ENCODE assay signal across 8 cellular contexts in genomic region chr3:48435774-48436476, GRCh38. TPM values are rescaled to one million over a fixed set of nuclear protein-coding genes. Genes with fewer than 3 reads are reported as not detected.
DNase-seq lines count a peak whose midpoint lies in the region; ATAC-seq and TF ChIP-seq lines count a peak whose summit lies in the region.

No MANE protein-coding gene starts in this region.

- WGBS in H9 (ENCODE audit: extremely low coverage, insufficient read length, low lambda C conversion rate), result no CpG with 5 or more reads among the region's 7 CpGs

- H3K56ac ChIP-seq in H9 (ENCODE audit: insufficient read length, low read depth, low read length), result no peak overlapping the region

- CTCF ChIA-PET in BJ (lab: Yijun Ruan, JAX), result interaction anchor here (0.5 to 7.6 kb wide), 70 partner anchors 11 to 394 kb away, joined by 3 to 263 read pairs (median 4); partner anchors contain the start of genes ATRIP, CAMP, CDC25A and ZNF589

- H3K36me3 ChIP-seq in BJ (ENCODE audit: control insufficient read depth, insufficient read depth, low read length) (0 out of 2 replicates have a peak, but pooled peaks cover 2% of the 10 kb centered on the region), lower lobe of right lung (peaks cover 14% of the 10 kb centered on the region)

- no peaks in the 10 kb centered on the region for H3K9me3 Mint-ChIP-seq in H9

- H3K4ac ChIP-seq in H9 (ENCODE audit: low read depth, low read length), result no peak overlapping the region

- H2BK5ac ChIP-seq in H9 (ENCODE audit: insufficient read length, low read length), result no peak overlapping the region

- H3K4me1 ChIP-seq in H9 (ENCODE audit: insufficient read depth, low read length) (peaks cover 3% of the 10 kb centered on the region; the same call in 1 of the 2 replicates), lower lobe of right lung (peaks cover 35% of the 10 kb centered on the region)

- no peak overlapping the region for H3K18ac ChIP-seq in H9 (ENCODE audit: insufficient read length, low read depth, low read length)

- H4K20me1 ChIP-seq in H9 (ENCODE audit: control insufficient read depth, insufficient read depth, insufficient read length), result no peaks in the 10 kb centered on the region

- H2AFZ ChIP-seq in H9 (ENCODE audit: low read length), result no peak overlapping the region

- TF ChIP-seq CTCF in BJ (IDR thresholded peaks at IDR 0.05; ENCODE audit: insufficient read depth, low read depth, low read length), result peak; percentile 99
- peak; percentile 100 for TF ChIP-seq CTCF in H9 (conservative IDR thresholded peaks at IDR 0.05)
- peak; percentile 99 for TF ChIP-seq CTCF in lower lobe of right lung (IDR thresholded peaks at IDR 0.05)

- no peak overlapping the region for H2BK120ac ChIP-seq in H9 (ENCODE audit: low read depth, low read length, poor library complexity, severe bottlenecking)

- DNase-seq in BJ (ENCODE audit: low read depth) (no peak), H9 (peak; percentile 92), NCI-H774 (lab: John Stamatoyannopoulos, UW) (peak; percentile 36), lower lobe of right lung (peak; percentile 87)
- DNase-seq in activated CD4-positive, alpha-beta T cell treated with anti-CD3 and anti-CD28 coated beads, Interleukin-2, amount 50 U/mL, for 48 hours, result peak; percentile 85 to 89
- peak; percentile 79 for DNase-seq in effector CD8-positive, alpha-beta T cell (lab: John Stamatoyannopoulos, UW)
- peak; percentile 64 to 75 (median 73) for DNase-seq in stimulated activated CD4-positive, alpha-beta T cell treated with anti-CD3 and anti-CD28 coated beads, TNF-alpha, amount 100 ng/mL, for 4 hours (ENCODE audit: low read depth in 3 of 3)

- H4K91ac ChIP-seq in H9 (ENCODE audit: insufficient read length, low read depth, low read length), result no peak overlapping the region

- H3K4me1 Mint-ChIP-seq in H9, result peaks cover 25 to 29% of the 10 kb centered on the region in 2 experiments

- H3K27ac Mint-ChIP-seq in H9, result no peak overlapping the region

- no peak overlapping the region for H2BK12ac ChIP-seq in H9 (ENCODE audit: insufficient read length, low read depth, low read length)

- peaks cover 21 to 51% (median 38%) of the 10 kb centered on the region in 3 experiments; a peak in 6 of 7 replicates for H3K36me3 Mint-ChIP-seq in H9 (ENCODE audit: insufficient read depth in 1 of 3, low read depth in 3 of 3)

- POLR2A ChIA-PET in BJ (lab: Charles Lee), result no interaction called here

- no peak overlapping the region for H3K14ac ChIP-seq in H9 (ENCODE audit: insufficient read depth, low read length)

- H3K27me3 ChIP-seq in BJ (ENCODE audit: control insufficient read depth, insufficient read depth, low read length), result no peaks in the 10 kb centered on the region
- H3K27me3 ChIP-seq in H9 (ENCODE audit: insufficient read depth, low read length), result no peaks in the 10 kb centered on the region
- no peaks in the 10 kb centered on the region for H3K27me3 ChIP-seq in lower lobe of right lung (ENCODE audit: low read depth)

- no peaks in the 10 kb centered on the region for H3K27me3 Mint-ChIP-seq in H9 (ENCODE audit: low read depth)

- no peak overlapping the region for H4K5ac ChIP-seq in H9 (ENCODE audit: insufficient read length, low read depth, low read length)

- H3K4me2 ChIP-seq in H9 (ENCODE audit: insufficient read depth, insufficient read length, low read length), result no peak overlapping the region

- no peak overlapping the region for H3K23ac ChIP-seq in H9 (ENCODE audit: insufficient read length, low read depth, low read length)

- intact Hi-C loops in lower lobe of right lung (cut with DNase I), result loop anchor here (5.0 kb wide), 1 partner anchor 34 kb away; no protein-coding TSS in a partner anchor

- H3K4me3 ChIP-seq in BJ (ENCODE audit: low read depth, low read length) (no peak overlapping the region), lower lobe of right lung (no peak overlapping the region)

- ATAC-seq in lower lobe of right lung, result peak; percentile 61 to 70
- ATAC-seq in HG02840 (IDR thresholded peaks at IDR 0.05; ENCODE audit: low FRiP score, unreplicated experiment), result no peak

- no peaks in the 10 kb centered on the region for H3K79me1 ChIP-seq in H9 (ENCODE audit: insufficient read depth, low read depth, low read length, poor library complexity, severe bottlenecking)

- H4K8ac ChIP-seq in H9 (replicated peaks; ENCODE audit: insufficient read length, low read depth, low read length), result no peak overlapping the region

- no peaks in the 10 kb centered on the region for H3K23me2 ChIP-seq in H9 (ENCODE audit: insufficient read length, low read depth, low read length, poor library complexity, severe bottlenecking)

- H3K27ac ChIP-seq in H9 (ENCODE audit: insufficient read length, low read depth, low read length) (no peak overlapping the region), lower lobe of right lung (peak overlapping the region; percentile 54)

- H2AK5ac ChIP-seq in H9 (ENCODE audit: insufficient read length, low read length), result no peak overlapping the region

- peaks cover 4% of the 10 kb centered on the region; the same call in 1 of the 2 replicates for H3K79me2 ChIP-seq in H9 (ENCODE audit: insufficient read depth, low read length)

- H3K9ac ChIP-seq in H9 (ENCODE audit: extremely low read depth, insufficient read length, low read length), result no peak overlapping the region

- no peak overlapping the region for H2BK20ac ChIP-seq in H9 (ENCODE audit: low read depth, low read length, poor library complexity, severe bottlenecking)

- H3T11ph ChIP-seq in H9 (ENCODE audit: low read length), result no peak overlapping the region

- H3K9me3 ChIP-seq in H9 (ENCODE audit: control insufficient read depth, low read depth, low read length) (no peaks in the 10 kb centered on the region), lower lobe of right lung (no peaks in the 10 kb centered on the region)

- no peak overlapping the region for H3K4me3 Mint-ChIP-seq in H9

- no peak overlapping the region for H2BK15ac ChIP-seq in H9 (ENCODE audit: low read depth, low read length)

RNA-seq across cellular contexts. Expression of gene CCDC51, which starts 4.0 kb away (rescaled TPM):
- polyA plus RNA-seq in BJ (2011; rRNA removed), result 11.6 and 14.3 TPM in 2 replicates
- polyA minus RNA-seq in BJ (2011; rRNA and poly(A)+ RNA removed), result 6.6 and 7.9 TPM in 2 replicates
- total RNA-seq in H9 (2021) (20.0 and 22.0 TPM in 2 replicates), lower lobe of right lung (8.6 TPM)

RNA-seq across cellular contexts. Expression of gene TMA7, which starts 4.1 kb away (rescaled TPM):
- 53.8 and 162 TPM in 2 replicates for polyA plus RNA-seq in BJ (2011; rRNA removed)
- polyA minus RNA-seq in BJ (2011; rRNA and poly(A)+ RNA removed), result 9.3 and 10.4 TPM in 2 replicates
- total RNA-seq in H9 (2021) (305 and 309 TPM in 2 replicates), lower lobe of right lung (153 TPM)

RNA-seq across cellular contexts. Expression of gene PLXNB1, which starts 6.0 kb away (rescaled TPM):
- polyA plus RNA-seq in BJ (2011; rRNA removed), result 15.4 and 26.3 TPM in 2 replicates
- 22.7 and 35.9 TPM in 2 replicates for polyA minus RNA-seq in BJ (2011; rRNA and poly(A)+ RNA removed)
- total RNA-seq in H9 (2021) (175 and 184 TPM in 2 replicates), lower lobe of right lung (94.3 TPM)

RNA-seq across cellular contexts. Expression of gene ATRIP, which starts 10.6 kb away (rescaled TPM):
- polyA plus RNA-seq in BJ (2011; rRNA removed), result 6.3 and 7.9 TPM in 2 replicates
- polyA minus RNA-seq in BJ (2011; rRNA and poly(A)+ RNA removed), result 7.8 and 13.2 TPM in 2 replicates
- total RNA-seq in H9 (2021) (16.3 and 17.5 TPM in 2 replicates), lower lobe of right lung (5.9 TPM)
